ENCODE assay signal across 20 cellular contexts in the genomic region with DNA sequence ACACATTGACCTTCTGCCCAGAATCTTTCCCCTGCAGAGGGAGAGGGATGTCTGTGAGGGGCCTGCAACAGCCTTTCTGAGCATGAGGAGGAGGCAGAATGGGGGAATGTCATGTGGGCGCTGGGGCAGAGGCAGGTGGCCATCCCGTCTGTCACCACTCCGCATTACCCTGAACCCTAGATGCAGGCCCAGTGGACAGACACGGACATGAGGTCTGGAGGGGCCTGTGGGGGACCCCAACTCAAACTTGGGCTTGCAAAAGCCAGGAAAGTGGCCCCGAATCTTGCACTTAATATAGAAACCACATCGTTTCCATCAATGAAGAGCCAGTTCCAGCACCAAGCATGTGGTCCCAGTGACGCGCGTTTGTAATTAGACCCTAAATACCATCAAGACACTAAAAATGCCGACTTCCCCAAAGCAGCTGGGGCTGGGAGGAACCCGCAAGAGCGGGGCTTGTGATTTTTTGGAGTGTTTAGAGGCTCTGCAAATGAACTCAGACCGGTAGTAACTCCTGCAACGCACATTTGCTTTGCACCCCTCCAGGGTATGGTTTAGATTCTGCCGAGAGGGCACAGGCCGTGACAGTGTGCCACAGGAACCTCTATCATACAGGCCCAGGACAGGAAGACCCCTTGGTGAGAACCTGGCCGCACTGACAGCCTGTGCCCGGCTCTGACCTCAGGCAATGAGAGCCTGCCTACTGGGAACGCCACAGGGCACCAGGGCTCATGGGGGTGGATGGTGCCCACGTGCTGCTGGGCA.
DNase-seq lines count a peak whose midpoint lies in the region; ATAC-seq and TF ChIP-seq lines count a peak whose summit lies in the region.
"Had no signal": no experiment of that assay in that cellular context is flagged by ENCODE, and none has a peak within 500 bp of the region (broad histone marks: within the 10 kb centered on the region; RNA-seq: fewer than 3 reads in every experiment).

No MANE protein-coding gene starts in this region.

- H3K9me3 ChIP-seq in heart right ventricle (peaks cover 0 to 17% (median 8%) of the 10 kb centered on the region in 11 donors), lower lobe of right lung (peaks cover 4% of the 10 kb centered on the region), spleen (peaks cover 0 to 22% (median 16%) of the 10 kb centered on the region in 8 donors)

- H3K4me3 ChIP-seq in heart right ventricle: no peak overlapping the region
- no peak overlapping the region for H3K4me3 ChIP-seq in lower lobe of right lung
- no peak overlapping the region for H3K4me3 ChIP-seq in spleen
- H3K4me3 ChIP-seq: MG63 had no signal

- H3K27me3 ChIP-seq in heart right ventricle (peaks cover 0 to 19% (median 0%) of the 10 kb centered on the region in 7 donors), lower lobe of right lung (ENCODE audit: low read depth) (no peaks in the 10 kb centered on the region), spleen (replicated peaks in 1 of 7) (peaks cover 0 to 19% (median 0%) of the 10 kb centered on the region in 7 donors)
- H3K27me3 ChIP-seq: MG63 had no signal

- TF ChIP-seq CTCF in heart right ventricle (IDR thresholded peaks at IDR 0.05) (no peak), lower lobe of right lung (IDR thresholded peaks at IDR 0.05) (no peak), spleen (IDR thresholded peaks at IDR 0.05 in 8 of 11, conservative IDR thresholded peaks at IDR 0.05 in 3 of 11) (no peak)

- H3K36me3 ChIP-seq in heart right ventricle: no peaks in the 10 kb centered on the region
- H3K36me3 ChIP-seq in lower lobe of right lung: no peaks in the 10 kb centered on the region
- H3K36me3 ChIP-seq in spleen: no peaks in the 10 kb centered on the region
- H3K36me3 ChIP-seq: MG63 had no signal

- intact Hi-C loops in Right ventricle myocardium superior (cut with DNase I) (no loop called here), heart right ventricle (cut with DNase I) (no loop called here), lower lobe of right lung (cut with DNase I) (no loop called here), spleen (cut with DNase I; ENCODE audit: low total_unique reads) (no loop called here)

- no peak for TF ChIP-seq POLR2A in spleen (IDR thresholded peaks at IDR 0.05)

- ATAC-seq in Right ventricle myocardium superior (ENCODE audit: poor library complexity) (no peak), heart right ventricle (no peak), lower lobe of right lung (no peak), HG02885 (IDR thresholded peaks at IDR 0.05; ENCODE audit: poor library complexity, unreplicated experiment) (no peak), GM18870 (IDR thresholded peaks at IDR 0.05; ENCODE audit: unreplicated experiment) (no peak), HG03521 (IDR thresholded peaks at IDR 0.05; ENCODE audit: unreplicated experiment) (no peak)

- WGBS in heart right ventricle, 2 donors: 87 to 90% methylated on average over 20 of the region's 20 CpGs
- WGBS in spleen, 5 donors: 77 to 89% (median 86%) methylated on average over 18 to 20 of the region's 20 CpGs

- H3K27ac ChIP-seq in heart right ventricle (no peak overlapping the region), cingulate gyrus (ENCODE audit: low read depth, low read length) (peak overlapping the region; percentile 54), lower lobe of right lung (no peak overlapping the region), spleen (no peak overlapping the region)

- H3K4me1 ChIP-seq in heart right ventricle: no peaks in the 10 kb centered on the region
- no peaks in the 10 kb centered on the region for H3K4me1 ChIP-seq in lower lobe of right lung
- H3K4me1 ChIP-seq in spleen: no peaks in the 10 kb centered on the region

- DNase-seq in Right ventricle myocardium superior (peak; percentile 3), heart right ventricle (no peak), lower lobe of right lung (peak; percentile 32), spleen (peak; percentile 47)
- DNase-seq: CD4-positive, CD25-positive, alpha-beta regulatory T cell; COR-L47; DMS 273 treated with DMSO at 0.1 percent for 48 hours; DND-41; HCEC 1CT; Kasumi-1; MG63; NCI-H1092 treated with DMSO at 0.1 percent for 48 hours; NCI-H510A; NCI-H748 treated with DMSO at 0.1 percent for 48 hours; NK-92 treated with Interleukin-12 subunit alpha and Interleukin-12 subunit beta, amount 100 ng/mL, for 24 hours; SHP77 treated with DMSO at 0.1 percent for 48 hours had no signal

Comparison
In these comparisons a context has a peak if more than half of its experiments do, and no peak if none do; other contexts are left out.
1. DNase-seq: peak in Right ventricle myocardium superior (single experiment), lower lobe of right lung (single experiment) and spleen (single experiment); none in heart right ventricle (0 of 2).